In the genomic region with DNA sequence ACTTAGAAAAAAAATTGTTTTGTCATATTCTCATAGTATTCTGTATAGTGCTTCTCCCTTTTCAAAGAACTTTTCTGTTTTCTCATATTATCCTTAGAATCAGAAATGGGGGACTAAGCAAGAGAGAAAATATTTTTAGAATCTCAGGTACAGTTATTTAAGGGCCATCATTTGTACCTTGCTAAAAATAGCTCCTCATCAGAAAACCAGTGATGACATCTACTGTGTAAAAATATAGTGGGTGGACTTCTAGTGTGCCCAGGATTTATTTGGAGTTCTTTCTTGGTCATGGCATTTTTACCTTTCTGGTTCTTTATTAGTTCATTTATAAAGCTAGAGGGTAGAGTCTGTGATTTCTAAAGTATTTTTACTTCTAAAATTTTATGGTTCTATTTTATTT, we compare ENCODE assay signal across 24 cellular contexts.
A peak's percentile ranks its signal among the peaks of the same experiment; 100 is the strongest.
DNase-seq lines count a peak whose midpoint lies in the region; ATAC-seq and TF ChIP-seq lines count a peak whose summit lies in the region.
"Had no signal": no experiment of that assay in that cellular context is flagged by ENCODE, and none has a peak within 500 bp of the region (broad histone marks: within the 10 kb centered on the region; RNA-seq: fewer than 3 reads in every experiment).

No MANE protein-coding gene starts in this region.

- intact Hi-C loops in heart left ventricle (cut with DNase I) (loop anchor here in 1 of 10 donors (5.0 kb wide), 1 partner anchor 82 kb away; a partner anchor contains a TSS), left ventricle myocardium inferior (cut with micrococcal nuclease) (no loop called here), Calu3 (cut with micrococcal nuclease; ENCODE audit: unreplicated experiment) (no loop called here)

- TF ChIP-seq POLR2A in heart left ventricle (IDR thresholded peaks at IDR 0.05) = no peak

- H3K4me3 Mint-ChIP-seq in T-helper 17 cell = no peak overlapping the region
- no peak overlapping the region for H3K4me3 Mint-ChIP-seq in stimulated activated memory B cell treated with anti-CD40 and anti-IgM and Interleukin-4, amounts not matched to agents 10 μg/mL and 1 μg/mL and 100 μg/mL, for 72 hours
- no peak overlapping the region for H3K4me3 Mint-ChIP-seq in Calu3 (ENCODE audit: low read depth, unreplicated experiment)
- H3K4me3 Mint-ChIP-seq: CD14-positive monocyte; CD4-positive, alpha-beta memory T cell; H9 had no signal

- H3K27me3 Mint-ChIP-seq in T-helper 17 cell (no peaks in the 10 kb centered on the region), Calu3 (ENCODE audit: unreplicated experiment) (no peaks in the 10 kb centered on the region)
- H3K27me3 Mint-ChIP-seq in stimulated activated memory B cell treated with anti-CD40 and anti-IgM and Interleukin-4, amounts not matched to agents 10 μg/mL and 1 μg/mL and 100 μg/mL, for 72 hours = no peaks in the 10 kb centered on the region
- H3K27me3 Mint-ChIP-seq: CD4-positive, alpha-beta memory T cell had no signal

- H3K27ac Mint-ChIP-seq in T-helper 17 cell (peak overlapping the region; percentile 11), Calu3 (ENCODE audit: unreplicated experiment) (no peak overlapping the region)
- H3K27ac Mint-ChIP-seq in stimulated activated memory B cell treated with anti-CD40 and anti-IgM and Interleukin-4, amounts not matched to agents 10 μg/mL and 1 μg/mL and 100 μg/mL, for 72 hours = peak overlapping the region; percentile 61
- H3K27ac Mint-ChIP-seq: CD14-positive monocyte; CD4-positive, alpha-beta memory T cell; H9 had no signal

- H3K4me1 Mint-ChIP-seq in T-helper 17 cell = peaks cover 7% of the 10 kb centered on the region
- peaks cover 22% of the 10 kb centered on the region for H3K4me1 Mint-ChIP-seq in stimulated activated memory B cell treated with anti-CD40 and anti-IgM and Interleukin-4, amounts not matched to agents 10 μg/mL and 1 μg/mL and 100 μg/mL, for 72 hours
- no peaks in the 10 kb centered on the region for H3K4me1 Mint-ChIP-seq in Calu3 (ENCODE audit: low read depth, unreplicated experiment)
- H3K4me1 Mint-ChIP-seq: CD14-positive monocyte; CD4-positive, alpha-beta memory T cell; H9 had no signal

- ATAC-seq in heart left ventricle (peak; percentile 60 to 81 (median 66)), T-helper 17 cell (no peak), HG03520 (IDR thresholded peaks at IDR 0.05; ENCODE audit: unreplicated experiment) (no peak)
- ATAC-seq in stimulated activated memory B cell treated with anti-CD40 and anti-IgM and Interleukin-4, amounts not matched to agents 10 μg/mL and 1 μg/mL and 100 μg/mL, for 72 hours = no peak
- ATAC-seq: A549, GM12878, HCT116 had no signal

- H3K27ac ChIP-seq in heart left ventricle = no peak overlapping the region
- no peak overlapping the region for H3K27ac ChIP-seq in left ventricle myocardium inferior (replicated peaks)
- H3K27ac ChIP-seq: A549; BLaER1 treated with 17β-estradiol and CSF1 and Interleukin-3, amounts not matched to agents 10 nM and 100 nM; GM23248 had no signal

- H3K4me3 ChIP-seq in heart left ventricle (no peak overlapping the region), left ventricle myocardium inferior (no peak overlapping the region)
- H3K4me3 ChIP-seq: A549; BLaER1 treated with 17β-estradiol and CSF1 and Interleukin-3, amounts not matched to agents 10 nM and 100 nM; GM12878; GM23248 had no signal

- H3K9me3 Mint-ChIP-seq in stimulated activated memory B cell treated with anti-CD40 and anti-IgM and Interleukin-4, amounts not matched to agents 10 μg/mL and 1 μg/mL and 100 μg/mL, for 72 hours = peaks cover 5% of the 10 kb centered on the region
- no peaks in the 10 kb centered on the region for H3K9me3 Mint-ChIP-seq in Calu3 (ENCODE audit: low read depth, unreplicated experiment)
- H3K9me3 Mint-ChIP-seq: CD14-positive monocyte; CD4-positive, alpha-beta memory T cell; H9 had no signal

- H3K9me3 ChIP-seq in heart left ventricle = no peaks in the 10 kb centered on the region
- H3K9me3 ChIP-seq in left ventricle myocardium inferior (replicated peaks) = no peaks in the 10 kb centered on the region
- no peaks in the 10 kb centered on the region for H3K9me3 ChIP-seq in T-helper 17 cell (ENCODE audit: control insufficient read depth, low read length, poor library complexity, severe bottlenecking)
- H3K9me3 ChIP-seq: A549; BE2C; BLaER1 treated with 17β-estradiol and CSF1 and Interleukin-3, amounts not matched to agents 10 nM and 100 nM; Caco-2 had no signal

- H3K36me3 ChIP-seq in heart left ventricle (peaks cover 0 to 77% (median 33%) of the 10 kb centered on the region in 9 donors), left ventricle myocardium inferior (peaks cover 30% of the 10 kb centered on the region)

- H3K36me3 Mint-ChIP-seq in T-helper 17 cell (ENCODE audit: low read depth) (peaks cover 10% of the 10 kb centered on the region), Calu3 (ENCODE audit: insufficient read depth, unreplicated experiment) (peaks cover 5% of the 10 kb centered on the region)
- peaks cover 47% of the 10 kb centered on the region for H3K36me3 Mint-ChIP-seq in stimulated activated memory B cell treated with anti-CD40 and anti-IgM and Interleukin-4, amounts not matched to agents 10 μg/mL and 1 μg/mL and 100 μg/mL, for 72 hours

- H3K27me3 ChIP-seq in heart left ventricle = no peaks in the 10 kb centered on the region
- no peaks in the 10 kb centered on the region for H3K27me3 ChIP-seq in left ventricle myocardium inferior (ENCODE audit: low read depth)
- H3K27me3 ChIP-seq: BE2C; BLaER1 treated with 17β-estradiol and CSF1 and Interleukin-3, amounts not matched to agents 10 nM and 100 nM had no signal

- H3K4me1 ChIP-seq in heart left ventricle = peaks cover 0 to 5% (median 0%) of the 10 kb centered on the region in 12 donors
- H3K4me1 ChIP-seq in left ventricle myocardium inferior = peaks cover 5% of the 10 kb centered on the region
- H3K4me1 ChIP-seq: A549; BE2C; BLaER1 treated with 17β-estradiol and CSF1 and Interleukin-3, amounts not matched to agents 10 nM and 100 nM; Caco-2 had no signal

- no TSS peak for BruUV-seq in Calu3 (replicated peaks; lab: Mats Ljungman, UMichigan)

- DNase-seq in heart left ventricle = no peak
- no peak for DNase-seq in left ventricle myocardium inferior
- DNase-seq in T-helper 17 cell = no peak
- peak; percentile 29 for DNase-seq in myocyte (ENCODE audit: low read depth)
- DNase-seq in Calu3 = no peak
- DNase-seq: 8988T; ACHN; AML-193; BE2C; Caco-2; CD4-positive, alpha-beta memory T cell; DMS 273 treated with DMSO at 0.1 percent for 48 hours; DMS79; EL; GDM1; GM23248; H9 had no signal

- CTCF ChIA-PET in Calu3 (lab: Charles Lee) = interaction anchor here (1.2 kb wide), 1 partner anchor 13 kb away, joined by 12 read pairs; no protein-coding TSS in a partner anchor

- TF ChIP-seq CTCF in heart left ventricle (IDR thresholded peaks at IDR 0.05) (no peak), left ventricle myocardium inferior (IDR thresholded peaks at IDR 0.05; ENCODE audit: borderline replicate concordance) (no peak), Calu3 (IDR thresholded peaks at IDR 0.05; ENCODE audit: unreplicated experiment) (no peak)

Comparison
In these comparisons a context has a peak if more than half of its experiments do, and no peak if none do; other contexts are left out.
1. ATAC-seq: peak in heart left ventricle (4 of 4); none in T-helper 17 cell (single experiment), stimulated activated memory B cell treated with anti-CD40 and anti-IgM and Interleukin-4, amounts not matched to agents 10 μg/mL and 1 μg/mL and 100 μg/mL, for 72 hours (single experiment) and HG03520 (single experiment).